In genomic region chr5:54610197-54610898, GRCh38 we compare ENCODE assay signal across 1 cellular context.
TF ChIP-seq lines count a peak whose summit lies in the region.

No MANE protein-coding gene starts in this region.

TF ChIP-seq in IMR-90, 13 proteins besides CTCF, POLR2A, EP300 and RAD21 (continued from another document):
- TF ChIP-seq MXI1 (IDR thresholded peaks at IDR 0.05; ENCODE audit: borderline replicate concordance, low read depth, low read length): no peak
- no peak for TF ChIP-seq BHLHE40 (IDR thresholded peaks at IDR 0.05; ENCODE audit: low read depth, low read length)
- no peak for TF ChIP-seq RCOR1 (IDR thresholded peaks at IDR 0.05; ENCODE audit: insufficient replicate concordance, low read length)
- no peak for TF ChIP-seq MAZ (IDR thresholded peaks at IDR 0.05; ENCODE audit: borderline replicate concordance, low read depth, low read length)
- no peak for TF ChIP-seq FOS (IDR thresholded peaks at IDR 0.05; ENCODE audit: low read depth, low read length)
- no peak for TF ChIP-seq CHD1 (IDR thresholded peaks at IDR 0.05; ENCODE audit: low read depth, low read length)
- no peak for TF ChIP-seq NFE2L2 (IDR thresholded peaks at IDR 0.05; ENCODE audit: low read depth, low read length)
- TF ChIP-seq CEBPB (IDR thresholded peaks at IDR 0.05; ENCODE audit: low read depth, low read length): no peak
- TF ChIP-seq MAFK (IDR thresholded peaks at IDR 0.05; ENCODE audit: low read depth, low read length): no peak
